Comparison of ENCODE assay signal across 21 cellular contexts in the genomic region with DNA sequence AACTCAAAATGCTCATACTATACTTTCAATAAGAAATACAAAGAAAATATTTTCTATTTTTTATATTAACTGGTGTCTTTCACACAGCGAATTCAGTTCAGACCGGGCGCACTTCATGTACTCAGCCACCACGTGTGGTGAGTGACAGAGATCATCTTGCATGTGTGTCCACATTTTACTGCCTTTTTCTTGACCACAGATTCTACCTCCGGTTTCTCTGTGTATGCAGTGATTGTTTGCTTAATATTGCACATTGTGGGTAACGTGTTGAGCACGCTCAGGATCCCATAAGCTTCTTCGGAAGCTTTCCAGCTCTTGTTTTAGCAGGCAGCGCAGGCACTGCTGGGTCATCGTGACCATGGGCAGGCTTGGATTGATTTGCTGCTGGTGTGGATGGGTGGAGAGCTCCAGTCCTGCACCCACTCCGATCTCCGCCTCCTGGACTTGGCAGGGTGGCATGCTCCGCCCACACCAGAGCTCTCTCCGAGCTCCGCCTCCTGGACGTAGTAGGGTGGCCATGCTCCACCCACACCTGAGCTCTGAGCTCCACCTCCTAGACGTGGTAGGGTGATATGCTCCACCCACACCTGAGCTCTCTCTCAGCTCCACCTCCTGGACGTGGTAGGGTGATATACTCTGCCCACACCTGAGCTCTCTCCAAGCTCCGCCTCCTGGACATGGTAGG.
"Had no signal": no experiment of that assay in that cellular context is flagged by ENCODE, and none has a peak within 500 bp of the region (broad histone marks: within the 10 kb centered on the region; RNA-seq: fewer than 3 reads in every experiment).

No MANE protein-coding gene starts in this region.

- H3K4me3 ChIP-seq: gastroesophageal sphincter, heart left ventricle, left ventricle myocardium inferior, thyroid gland had no signal

- FAIRE-seq: astrocyte, TTC549 had no signal

- DNase-seq: activated CD4-positive, alpha-beta T cell treated with anti-CD3 and anti-CD28 coated beads, Interleukin-2, amount 50 U/mL, for 1 hour; activated CD4-positive, CD25-positive, alpha-beta regulatory T cell; activated CD8-positive, alpha-beta memory T cell treated with anti-CD3 and anti-CD28 coated beads, Interleukin-2, amount 50 U/mL, for 4 hours; activated gamma-delta T cell; activated T-cell treated with anti-CD3 and anti-CD28 coated beads, Interleukin-2, amount 50 U/mL, for 48 hours; effector CD8-positive, alpha-beta T cell; heart left ventricle; immature natural killer cell; kidney glomerular epithelial cell; left ventricle myocardium inferior; mammary epithelial cell; nephron progenitor cell; retina; stimulated activated CD4-positive, alpha-beta T cell treated with anti-CD3 and anti-CD28 coated beads, Interleukin-12 subunit alpha, Interleukin-12 subunit beta, amount 100 ng/mL, for 4 hours; stimulated activated CD4-positive, alpha-beta T cell treated with anti-CD3 and anti-CD28 coated beads, Interleukin-1b, Interleukin-23, amount 100 ng/mL, for 48 hours; stimulated activated naive CD4-positive, alpha-beta T cell treated with Interleukin-2 at 50 U/mL for 16 hours; thyroid gland had no signal

- H3K36me3 ChIP-seq: thyroid gland had no signal

- H3K27me3 ChIP-seq: gastroesophageal sphincter, heart left ventricle, thyroid gland had no signal

- H3K27ac ChIP-seq: gastroesophageal sphincter, heart left ventricle, left ventricle myocardium inferior, thyroid gland had no signal

- H3K4me1 ChIP-seq: gastroesophageal sphincter, heart left ventricle, left ventricle myocardium inferior, thyroid gland had no signal

- H3K9me3 ChIP-seq: gastroesophageal sphincter, left ventricle myocardium inferior, thyroid gland had no signal

- ATAC-seq: esophagus mucosa, gastroesophageal sphincter, heart left ventricle had no signal
